1 cellular context compared by ENCODE assay signal in genomic region chr7:101165075-101165957, GRCh38.
TF ChIP-seq lines count a peak whose summit lies in the region.

VGF (minus strand) TSS chr7:101165569; CDS start chr7:101164843, 726 bp downstream.

TF ChIP-seq in HepG2, 621 proteins besides CTCF, POLR2A, EP300 and RAD21 (continued from another document and continues in another):
- TF ChIP-seq UBTF (CRISPR knock-in tag; IDR thresholded peaks at IDR 0.05) (peak; percentile 67; the same call in 1 of the 2 replicates), ZNF292 (CRISPR knock-in tag; IDR thresholded peaks at IDR 0.05; ENCODE audit: borderline replicate concordance, low read depth) (no peak), ZNF597 (CRISPR knock-in tag; IDR thresholded peaks at IDR 0.05) (no peak), KLF12 (CRISPR knock-in tag; IDR thresholded peaks at IDR 0.05; ENCODE audit: borderline replicate concordance) (peak; percentile 97), MNT (IDR thresholded peaks at IDR 0.05) (peak; percentile 72), TBL1XR1 (IDR thresholded peaks at IDR 0.05; ENCODE audit: borderline replicate concordance, low read length, partially characterized antibody) (no peak), CENPX (CRISPR knock-in tag; IDR thresholded peaks at IDR 0.05) (no peak), KLF16 (CRISPR knock-in tag; IDR thresholded peaks at IDR 0.05) (peak in 1 of 2 experiments; percentile 100; a peak in 2 of 4 replicates), ZBTB38 (CRISPR knock-in tag; IDR thresholded peaks at IDR 0.05) (peak; percentile 92), ZNF691 (CRISPR knock-in tag; IDR thresholded peaks at IDR 0.05; ENCODE audit: borderline replicate concordance, low read depth) (peak; percentile 95; the same call in 1 of the 2 replicates), LRRFIP1 (CRISPR knock-in tag; conservative IDR thresholded peaks at IDR 0.05) (peak; percentile 97), ZNF543 (CRISPR knock-in tag; IDR thresholded peaks at IDR 0.05) (peak; percentile 96), ISL2 (CRISPR knock-in tag; IDR thresholded peaks at IDR 0.05) (peak; percentile 91), HNF1A (IDR thresholded peaks at IDR 0.05; ENCODE audit: low read depth) (no peak), HNF1A (CRISPR knock-in tag; IDR thresholded peaks at IDR 0.05; ENCODE audit: borderline replicate concordance) (peak; percentile 77), ETV5 (CRISPR knock-in tag; IDR thresholded peaks at IDR 0.05; ENCODE audit: borderline replicate concordance) (peak; percentile 81), ZFP36 (IDR thresholded peaks at IDR 0.05; ENCODE audit: borderline replicate concordance, low read depth, low read length, partially characterized antibody) (no peak), POGZ (CRISPR knock-in tag; IDR thresholded peaks at IDR 0.05) (peak; percentile 83), PLRG1 (conservative IDR thresholded peaks at IDR 0.05) (no peak), ZNF629 (CRISPR knock-in tag; conservative IDR thresholded peaks at IDR 0.05) (peak; percentile 64), ZBTB21 (CRISPR knock-in tag; IDR thresholded peaks at IDR 0.05) (peak; percentile 81), ZNF264 (CRISPR knock-in tag; IDR thresholded peaks at IDR 0.05) (peak; percentile 96), ZFP62 (CRISPR knock-in tag; IDR thresholded peaks at IDR 0.05) (no peak), DR1 (CRISPR knock-in tag; IDR thresholded peaks at IDR 0.05) (peak; percentile 89), ARHGAP35 (CRISPR knock-in tag; IDR thresholded peaks at IDR 0.05; ENCODE audit: borderline replicate concordance) (peak; percentile 94), ZNF362 (CRISPR knock-in tag; IDR thresholded peaks at IDR 0.05; ENCODE audit: borderline replicate concordance) (peak; percentile 17; the same call in 1 of the 2 replicates), ATRX (CRISPR knock-in tag; IDR thresholded peaks at IDR 0.05; ENCODE audit: borderline replicate concordance) (no peak), HNRNPUL1 (IDR thresholded peaks at IDR 0.05; ENCODE audit: low read depth, low read length) (no peak), SOX13 (IDR thresholded peaks at IDR 0.05) (no peak), SOX13 (CRISPR knock-in tag; conservative IDR thresholded peaks at IDR 0.05 in 1 of 2, IDR thresholded peaks at IDR 0.05 in 1 of 2) (peak in 1 of 2 experiments; percentile 77; a peak in 2 of 4 replicates), CCAR2 (optimal IDR thresholded peaks at IDR 0.05; ENCODE audit: low read depth, low read length) (no peak), SRY (CRISPR knock-in tag; IDR thresholded peaks at IDR 0.05) (peak; percentile 100), NR2C2 (CRISPR knock-in tag; IDR thresholded peaks at IDR 0.05; ENCODE audit: borderline replicate concordance) (peak; percentile 38; the same call in 1 of the 2 replicates), TFE3 (CRISPR knock-in tag; IDR thresholded peaks at IDR 0.05) (peak; percentile 98), PAX8 (CRISPR knock-in tag; IDR thresholded peaks at IDR 0.05; ENCODE audit: borderline replicate concordance) (peak; percentile 87; the same call in 1 of the 2 replicates), ZFYVE20 (CRISPR knock-in tag; IDR thresholded peaks at IDR 0.05; ENCODE audit: borderline replicate concordance, low read depth) (peak; percentile 93; the same call in 1 of the 2 replicates), U2AF1 (optimal IDR thresholded peaks at IDR 0.05; ENCODE audit: low read depth, low read length) (no peak), STAT6 (CRISPR knock-in tag; IDR thresholded peaks at IDR 0.05; ENCODE audit: borderline replicate concordance) (no peak), ZNF577 (CRISPR knock-in tag; IDR thresholded peaks at IDR 0.05; ENCODE audit: borderline replicate concordance, low read depth) (0 out of 2 replicates have a peak, but pooled peaks have one; percentile 84), ZNF547 (CRISPR knock-in tag; IDR thresholded peaks at IDR 0.05) (peak; percentile 99), JUNB (CRISPR knock-in tag; IDR thresholded peaks at IDR 0.05; ENCODE audit: borderline replicate concordance) (peak; percentile 56; the same call in 1 of the 2 replicates), ZNF557 (CRISPR knock-in tag; IDR thresholded peaks at IDR 0.05) (peak; percentile 99), TBP (CRISPR knock-in tag; IDR thresholded peaks at IDR 0.05) (no peak), ZNF761 (CRISPR knock-in tag; conservative IDR thresholded peaks at IDR 0.05) (peak; percentile 82), ZSCAN21 (CRISPR knock-in tag; IDR thresholded peaks at IDR 0.05; ENCODE audit: borderline replicate concordance) (peak; percentile 98), ZNF253 (CRISPR knock-in tag; IDR thresholded peaks at IDR 0.05; ENCODE audit: borderline replicate concordance) (peak; percentile 90; the same call in 1 of the 2 replicates), CBX2 (IDR thresholded peaks at IDR 0.05; ENCODE audit: low read depth, low read length) (no peak), CBX2 (CRISPR knock-in tag; IDR thresholded peaks at IDR 0.05; ENCODE audit: low read depth) (peak; percentile 72; the same call in 1 of the 2 replicates)
